Comparison of ENCODE assay signal across 8 cellular contexts in the genomic region with DNA sequence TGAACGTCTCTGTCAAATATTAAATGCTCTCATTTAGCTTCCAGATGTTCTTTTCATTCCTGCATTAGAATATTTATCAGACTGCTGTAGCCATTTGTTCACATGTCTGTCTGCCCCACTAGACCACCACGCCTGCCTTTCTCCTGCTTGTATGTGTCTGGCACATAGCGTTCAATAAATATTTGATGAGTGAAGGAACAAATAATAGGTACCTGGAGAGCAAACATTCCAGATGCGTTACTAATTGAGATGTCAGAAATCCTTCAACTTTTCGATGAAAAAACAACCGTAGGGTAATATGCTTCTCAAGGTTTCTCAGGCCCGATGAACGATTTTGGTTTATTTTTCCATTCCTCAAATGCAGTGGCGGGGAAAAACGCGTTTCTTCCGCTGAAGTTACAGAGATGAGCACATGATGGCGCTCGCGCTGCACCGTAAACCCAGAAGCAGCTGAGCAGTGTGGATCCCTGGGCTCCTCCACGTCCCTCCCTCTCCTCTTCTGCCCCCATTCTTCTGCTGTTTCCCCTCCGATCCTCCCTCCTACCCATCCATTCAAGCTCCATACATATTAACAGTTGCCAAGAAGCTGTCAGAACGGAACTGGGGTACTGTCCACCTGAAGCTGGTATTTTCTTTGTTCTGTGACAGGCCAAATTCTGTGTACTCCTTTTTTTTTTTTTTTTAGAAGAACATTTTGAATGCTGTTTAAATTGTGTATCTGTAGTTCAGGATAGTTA.
DNase-seq lines count a peak whose midpoint lies in the region; ATAC-seq, FAIRE-seq and TF ChIP-seq lines count a peak whose summit lies in the region.

No MANE protein-coding gene starts in this region.

- H3K27me3 Mint-ChIP-seq in activated T-helper 1 cell treated with anti-CD3 and anti-CD28 coated beads, Interleukin-12 subunit alpha, Interleukin-12 subunit beta, Interleukin-2, Interleukin-4 antibody, amounts not matched to agents 30 ng/mL and 10 ng/mL and 1 ng/mL, durations not matched to agents 14 hours and 24 hours and 36 hours (ENCODE audit: insufficient read depth): no peaks in the 10 kb centered on the region

- no peak for FAIRE-seq in HTR-8/SVneo (lab: Jason Lieb, UNC)

- H3K9ac ChIP-seq in NT2/D1 (ENCODE audit: insufficient read length, low read depth): no peak overlapping the region

- H3K4me1 ChIP-seq in NT2/D1 (ENCODE audit: insufficient read depth, insufficient read length): no peaks in the 10 kb centered on the region
- H3K4me1 ChIP-seq in right lobe of liver: peaks cover 0 to 4% (median 0%) of the 10 kb centered on the region in 4 donors
- peaks cover 0 to 3% of the 10 kb centered on the region in 2 donors for H3K4me1 ChIP-seq in thyroid gland

- H3K27me3 ChIP-seq in GM06990 (replicated peaks; ENCODE audit: control insufficient read depth, insufficient read depth, low read length): no peaks in the 10 kb centered on the region
- no peaks in the 10 kb centered on the region for H3K27me3 ChIP-seq in NT2/D1 (ENCODE audit: insufficient read depth, insufficient read length)
- H3K27me3 ChIP-seq in right lobe of liver: no peaks in the 10 kb centered on the region
- H3K27me3 ChIP-seq in thyroid gland: no peaks in the 10 kb centered on the region

- H3K4me1 Mint-ChIP-seq in activated T-helper 1 cell treated with anti-CD3 and anti-CD28 coated beads, Interleukin-12 subunit alpha, Interleukin-12 subunit beta, Interleukin-2, Interleukin-4 antibody, amounts not matched to agents 30 ng/mL and 10 ng/mL and 1 ng/mL, durations not matched to agents 14 hours and 24 hours and 36 hours (ENCODE audit: low read depth): no peaks in the 10 kb centered on the region

- TF ChIP-seq POLR2A in right lobe of liver (IDR thresholded peaks at IDR 0.05): no peak
- TF ChIP-seq POLR2A in thyroid gland (IDR thresholded peaks at IDR 0.05): no peak

- H3K9me3 Mint-ChIP-seq in activated T-helper 1 cell treated with anti-CD3 and anti-CD28 coated beads, Interleukin-12 subunit alpha, Interleukin-12 subunit beta, Interleukin-2, Interleukin-4 antibody, amounts not matched to agents 30 ng/mL and 10 ng/mL and 1 ng/mL, durations not matched to agents 14 hours and 24 hours and 36 hours: no peaks in the 10 kb centered on the region

- H3K4me3 ChIP-seq in GM06990 (replicated peaks; ENCODE audit: low read depth, low read length) (no peak overlapping the region), NT2/D1 (ENCODE audit: insufficient read length, low read depth) (no peak overlapping the region), right lobe of liver (peak overlapping the region; percentile 23 to 39 (median 29)), thyroid gland (replicated peaks in 1 of 3) (no peak overlapping the region)

- no peaks in the 10 kb centered on the region for H3K36me3 Mint-ChIP-seq in activated T-helper 1 cell treated with anti-CD3 and anti-CD28 coated beads, Interleukin-12 subunit alpha, Interleukin-12 subunit beta, Interleukin-2, Interleukin-4 antibody, amounts not matched to agents 30 ng/mL and 10 ng/mL and 1 ng/mL, durations not matched to agents 14 hours and 24 hours and 36 hours (ENCODE audit: low read depth)

- no peaks in the 10 kb centered on the region for H3K9me3 ChIP-seq in NT2/D1 (ENCODE audit: insufficient read depth, low read length)
- H3K9me3 ChIP-seq in right lobe of liver: no peaks in the 10 kb centered on the region
- no peaks in the 10 kb centered on the region for H3K9me3 ChIP-seq in thyroid gland

- H3K27ac Mint-ChIP-seq in activated T-helper 1 cell treated with anti-CD3 and anti-CD28 coated beads, Interleukin-12 subunit alpha, Interleukin-12 subunit beta, Interleukin-2, Interleukin-4 antibody, amounts not matched to agents 30 ng/mL and 10 ng/mL and 1 ng/mL, durations not matched to agents 14 hours and 24 hours and 36 hours: no peak overlapping the region

- WGBS in right lobe of liver (ENCODE audit: insufficient coverage, low coverage, low lambda C conversion rate, missing lambda C conversion rate): 6% methylated on average over 19 of the region's 19 CpGs
- 14% methylated on average over 19 of the region's 19 CpGs for WGBS in thyroid gland, 2 donors

- no peak overlapping the region for H3K4me3 Mint-ChIP-seq in activated T-helper 1 cell treated with anti-CD3 and anti-CD28 coated beads, Interleukin-12 subunit alpha, Interleukin-12 subunit beta, Interleukin-2, Interleukin-4 antibody, amounts not matched to agents 30 ng/mL and 10 ng/mL and 1 ng/mL, durations not matched to agents 14 hours and 24 hours and 36 hours

- peak; percentile 99 for ATAC-seq in right lobe of liver

- intact Hi-C loops in right lobe of liver (cut with DNase I) (no loop called here), thyroid gland (cut with DNase I) (loop anchor here (5.0 kb wide), 1 partner anchor 53 kb away; no protein-coding TSS in a partner anchor)
- intact Hi-C loops in activated T-helper 1 cell treated with anti-CD3 and anti-CD28 coated beads, Interleukin-12 subunit alpha, Interleukin-12 subunit beta, Interleukin-2, Interleukin-4 antibody, amounts not matched to agents 30 ng/mL and 10 ng/mL and 1 ng/mL, durations not matched to agents 14 hours and 24 hours and 36 hours (cut with micrococcal nuclease): no loop called here

- H3K27ac ChIP-seq in right lobe of liver: no peak overlapping the region
- no peak overlapping the region for H3K27ac ChIP-seq in thyroid gland

- DNase-seq in GM06990 (ENCODE audit: extremely low read depth, insufficient read length) (peak; percentile 4), HTR-8/SVneo (ENCODE audit: insufficient read length, low spot score) (peak; percentile 38), NT2/D1 (ENCODE audit: low read depth, low spot score) (peak; percentile 79), dedifferentiated amniotic fluid mesenchymal stem cell (ENCODE audit: extremely low spot score) (peak; percentile 77), right lobe of liver (peak; percentile 51 to 75 (median 67)), thyroid gland (peak; percentile 52 to 69)
- no peak for DNase-seq in stimulated activated naive CD4-positive, alpha-beta T cell treated with Interleukin-2 at 50 U/mL for 16 hours (lab: John Stamatoyannopoulos, UW)
- DNase-seq in activated T-helper 1 cell treated with anti-CD3 and anti-CD28 coated beads, Interleukin-12 subunit alpha, Interleukin-12 subunit beta, Interleukin-2, Interleukin-4 antibody, amounts not matched to agents 30 ng/mL and 10 ng/mL and 1 ng/mL, durations not matched to agents 14 hours and 24 hours and 36 hours (ENCODE audit: low spot score): no peak

- H3K36me3 ChIP-seq in GM06990 (ENCODE audit: control insufficient read depth, insufficient read depth, low read length) (no peaks in the 10 kb centered on the region), NT2/D1 (ENCODE audit: insufficient read depth, insufficient read length, low read length) (no peaks in the 10 kb centered on the region), right lobe of liver (no peaks in the 10 kb centered on the region), thyroid gland (no peaks in the 10 kb centered on the region)

- TF ChIP-seq CTCF in GM06990 (IDR thresholded peaks at IDR 0.05; ENCODE audit: insufficient read depth, low read length, poor library complexity, severe bottlenecking) (peak; percentile 52), right lobe of liver (IDR thresholded peaks at IDR 0.05) (peak; percentile 75 to 88 (median 82)), thyroid gland (IDR thresholded peaks at IDR 0.05) (peak; percentile 23 to 78 (median 56))

Comparison
In these comparisons a context has a peak if more than half of its experiments do, and no peak if none do; other contexts are left out.
1. DNase-seq: peak in GM06990 (single experiment), HTR-8/SVneo (single experiment), NT2/D1 (single experiment), dedifferentiated amniotic fluid mesenchymal stem cell (single experiment), right lobe of liver (3 of 3) and thyroid gland (2 of 2); none in stimulated activated naive CD4-positive, alpha-beta T cell treated with Interleukin-2 at 50 U/mL for 16 hours (single experiment) and activated T-helper 1 cell treated with anti-CD3 and anti-CD28 coated beads, Interleukin-12 subunit alpha, Interleukin-12 subunit beta, Interleukin-2, Interleukin-4 antibody, amounts not matched to agents 30 ng/mL and 10 ng/mL and 1 ng/mL, durations not matched to agents 14 hours and 24 hours and 36 hours (single experiment).
2. H3K4me3 ChIP-seq: peak in right lobe of liver (3 of 3); none in GM06990 (single experiment), NT2/D1 (single experiment) and thyroid gland (0 of 3).
3. Peak in every context shown above with its lines, with median percentiles within 50 percentile points of each other: CTCF ChIP-seq.